10 cellular contexts compared by ENCODE assay signal in genomic region chr10:95513941-95514392, GRCh38. TPM values are rescaled to one million over a fixed set of nuclear protein-coding genes. Genes with fewer than 3 reads are reported as not detected.
DNase-seq lines count a peak whose midpoint lies in the region; ATAC-seq, FAIRE-seq and TF ChIP-seq lines count a peak whose summit lies in the region.
"Had no signal": no experiment of that assay in that cellular context is flagged by ENCODE, and none has a peak within 500 bp of the region (broad histone marks: within the 10 kb centered on the region; RNA-seq: fewer than 3 reads in every experiment).

No MANE protein-coding gene starts in this region.

- no peak overlapping the region for H3K27ac ChIP-seq in astrocyte (ENCODE audit: low read depth, low read length)

- no peaks in the 10 kb centered on the region for H3K36me3 ChIP-seq in astrocyte (ENCODE audit: insufficient read depth, low read length)

- H3K9ac ChIP-seq in astrocyte (ENCODE audit: low read length), result no peak overlapping the region

- no peak overlapping the region for H3K4me3 Mint-ChIP-seq in astrocyte (ENCODE audit: unreplicated experiment)
- no peak overlapping the region for H3K4me3 Mint-ChIP-seq in stimulated activated naive CD8-positive, alpha-beta T cell treated with anti-CD3 and anti-CD28 coated beads, Interleukin-15, amount 100 ng/mL, for 72 hours

- no peaks in the 10 kb centered on the region for H3K36me3 Mint-ChIP-seq in astrocyte (ENCODE audit: low read depth, unreplicated experiment)

- no peaks in the 10 kb centered on the region for H4K20me1 ChIP-seq in astrocyte (ENCODE audit: insufficient read depth, low read length)

- no peak overlapping the region for H3K27ac Mint-ChIP-seq in astrocyte (ENCODE audit: unreplicated experiment)
- no peak overlapping the region for H3K27ac Mint-ChIP-seq in stimulated activated naive CD8-positive, alpha-beta T cell treated with anti-CD3 and anti-CD28 coated beads, Interleukin-15, amount 100 ng/mL, for 72 hours

- no peaks in the 10 kb centered on the region for H3K27me3 Mint-ChIP-seq in astrocyte (ENCODE audit: low read depth, unreplicated experiment)
- peaks cover 22% of the 10 kb centered on the region for H3K27me3 Mint-ChIP-seq in stimulated activated naive CD8-positive, alpha-beta T cell treated with anti-CD3 and anti-CD28 coated beads, Interleukin-15, amount 100 ng/mL, for 72 hours

- no peaks in the 10 kb centered on the region for H3K9me3 Mint-ChIP-seq in astrocyte (ENCODE audit: unreplicated experiment)
- no peaks in the 10 kb centered on the region for H3K9me3 Mint-ChIP-seq in stimulated activated naive CD8-positive, alpha-beta T cell treated with anti-CD3 and anti-CD28 coated beads, Interleukin-15, amount 100 ng/mL, for 72 hours

- H3K4me1 Mint-ChIP-seq in astrocyte (ENCODE audit: low read depth, unreplicated experiment), result peaks cover 22% of the 10 kb centered on the region
- no peaks in the 10 kb centered on the region for H3K4me1 Mint-ChIP-seq in stimulated activated naive CD8-positive, alpha-beta T cell treated with anti-CD3 and anti-CD28 coated beads, Interleukin-15, amount 100 ng/mL, for 72 hours

- peak; percentile 45 for DNase-seq in HPDE6-E6E7 (ENCODE audit: extremely low spot score)
- peak; percentile 79 for DNase-seq in astrocyte (ENCODE audit: low read depth)
- DNase-seq in hippocampal formation (lab: John Stamatoyannopoulos, UW), result peak; percentile 29 to 95
- no peak for DNase-seq in stimulated activated naive CD8-positive, alpha-beta T cell treated with anti-CD3 and anti-CD28 coated beads, Interleukin-15, amount 100 ng/mL, for 72 hours
- no peak for DNase-seq in NAMALWA (ENCODE audit: low spot score)
- no peak for DNase-seq in NCI-H187 (lab: John Stamatoyannopoulos, UW)
- DNase-seq: NCI-H1417 treated with DMSO at 0.1 percent for 48 hours had no signal

- TF ChIP-seq CTCF in astrocyte (IDR thresholded peaks at IDR 0.05; ENCODE audit: insufficient read depth, low read depth, low read length), result no peak

- FAIRE-seq in astrocyte (lab: Jason Lieb, UNC), result peak; percentile 32
- FAIRE-seq: GM19239 had no signal

- no peaks in the 10 kb centered on the region for H3K9me3 ChIP-seq in astrocyte (ENCODE audit: insufficient read depth, low read depth, low read length)

- H2AFZ ChIP-seq in astrocyte (ENCODE audit: low read depth, low read length), result no peak overlapping the region

- H3K4me2 ChIP-seq in astrocyte (ENCODE audit: low read length), result peak overlapping the region; percentile 14

- no peaks in the 10 kb centered on the region for H3K79me2 ChIP-seq in astrocyte (ENCODE audit: insufficient read depth, low read length)

- peaks cover 21% of the 10 kb centered on the region for H3K4me1 ChIP-seq in astrocyte (ENCODE audit: insufficient read depth, low read length)

- no peaks in the 10 kb centered on the region for H3K27me3 ChIP-seq in astrocyte (ENCODE audit: insufficient read depth, low read length)

- peak; percentile 71 for ATAC-seq in stimulated activated naive CD8-positive, alpha-beta T cell treated with anti-CD3 and anti-CD28 coated beads, Interleukin-15, amount 100 ng/mL, for 72 hours
- ATAC-seq in GM18909 (IDR thresholded peaks at IDR 0.05; ENCODE audit: poor library complexity, unreplicated experiment) (no peak), HG03135 (IDR thresholded peaks at IDR 0.05; ENCODE audit: unreplicated experiment) (no peak)

- H3K4me3 ChIP-seq in astrocyte (ENCODE audit: insufficient read depth, low read depth, low read length), result no peak overlapping the region

RNA-seq across cellular contexts. Expression of gene SORBS1, which starts 47.2 kb away (rescaled TPM):
- total RNA-seq in astrocyte, result 5.1 and 6.0 TPM in 2 replicates

Comparison
In these comparisons a context has a peak if more than half of its experiments do, and no peak if none do; other contexts are left out.
1. DNase-seq: peak in HPDE6-E6E7 (single experiment), astrocyte (single experiment) and hippocampal formation (2 of 2); none in stimulated activated naive CD8-positive, alpha-beta T cell treated with anti-CD3 and anti-CD28 coated beads, Interleukin-15, amount 100 ng/mL, for 72 hours (0 of 2), NAMALWA (single experiment) and NCI-H187 (0 of 2).